ENCODE assay signal across 10 cellular contexts in genomic region chr7:132255898-132256297, GRCh38.
DNase-seq lines count a peak whose midpoint lies in the region; ATAC-seq, FAIRE-seq and TF ChIP-seq lines count a peak whose summit lies in the region.
"Had no signal": no experiment of that assay in that cellular context is flagged by ENCODE, and none has a peak within 500 bp of the region (broad histone marks: within the 10 kb centered on the region; RNA-seq: fewer than 3 reads in every experiment).

No MANE protein-coding gene starts in this region.

- no peaks in the 10 kb centered on the region for H4K20me1 ChIP-seq in hepatocyte (ENCODE audit: insufficient read depth, poor library complexity, severe bottlenecking)

- DNase-seq in BE2C (peak; percentile 56), NCI-H1417 (lab: John Stamatoyannopoulos, UW) (peak in 2 of 3 experiments; percentile 58 to 87), brain pericyte (ENCODE audit: low read depth, low spot score) (peak; percentile 47), hepatocyte (ENCODE audit: low spot score) (peak; percentile 54), SW 1271 (lab: John Stamatoyannopoulos, UW) (no peak), HTR-8/SVneo (ENCODE audit: insufficient read length, low spot score) (no peak)
- DNase-seq in CD4-positive, alpha-beta T cell, result no peak
- DNase-seq: effector CD8-positive, alpha-beta T cell; NCI-H446 treated with DMSO at 0.1 percent for 48 hours had no signal

- POLR2A ChIA-PET in CD4-positive, alpha-beta T cell (lab: Charles Lee), result no interaction called here

- H3K9me3 ChIP-seq in BE2C (no peaks in the 10 kb centered on the region), hepatocyte (ENCODE audit: low read depth) (no peaks in the 10 kb centered on the region)
- H3K9me3 ChIP-seq in CD4-positive, alpha-beta T cell (ENCODE audit: control insufficient read depth, low read length), result no peaks in the 10 kb centered on the region

- ATAC-seq in HG03025 (IDR thresholded peaks at IDR 0.05; ENCODE audit: low FRiP score, unreplicated experiment), result no peak
- ATAC-seq in CD4-positive, alpha-beta T cell (ENCODE audit: poor library complexity), result no peak

- H3K36me3 ChIP-seq in BE2C, result no peaks in the 10 kb centered on the region
- no peaks in the 10 kb centered on the region for H3K36me3 ChIP-seq in hepatocyte (replicated peaks; ENCODE audit: insufficient read depth, low read depth)

- no peaks in the 10 kb centered on the region for H3K4me1 Mint-ChIP-seq in CD4-positive, alpha-beta T cell (ENCODE audit: low read depth)

- no peaks in the 10 kb centered on the region for H3K9me3 Mint-ChIP-seq in CD4-positive, alpha-beta T cell

- no peak for TF ChIP-seq CTCF in BE2C (IDR thresholded peaks at IDR 0.05; ENCODE audit: low read depth, low read length)
- TF ChIP-seq CTCF in hepatocyte (IDR thresholded peaks at IDR 0.05; ENCODE audit: poor library complexity), result no peak
- TF ChIP-seq CTCF in CD4-positive, alpha-beta T cell (IDR thresholded peaks at IDR 0.05), result no peak

- no peak overlapping the region for H3K4me3 Mint-ChIP-seq in CD4-positive, alpha-beta T cell

- H3K27me3 Mint-ChIP-seq in CD4-positive, alpha-beta T cell, result peaks cover 24% of the 10 kb centered on the region

- CTCF ChIA-PET in CD4-positive, alpha-beta T cell (lab: Charles Lee), result no interaction called here

- FAIRE-seq in HTR-8/SVneo (lab: Jason Lieb, UNC), result no peak

- H3K79me2 ChIP-seq in hepatocyte, result no peaks in the 10 kb centered on the region

- intact Hi-C loops in CD4-positive, alpha-beta T cell (cut with DNase I, micrococcal nuclease), result no loop called here

- WGBS in hepatocyte (ENCODE audit: low lambda C conversion rate, missing lambda C conversion rate), result 28% methylated on average over 6 of the region's 6 CpGs

- H3K4me3 ChIP-seq in BE2C (ENCODE audit: low read depth, low read length) (no peak overlapping the region), hepatocyte (no peak overlapping the region)

- no peak overlapping the region for H2AFZ ChIP-seq in hepatocyte

- H3K27ac Mint-ChIP-seq in CD4-positive, alpha-beta T cell, result no peak overlapping the region

- H3K9me2 ChIP-seq in hepatocyte (replicated peaks; ENCODE audit: insufficient read depth), result no peaks in the 10 kb centered on the region

- no peaks in the 10 kb centered on the region for H3K27me3 ChIP-seq in BE2C
- H3K27me3 ChIP-seq in hepatocyte, result no peaks in the 10 kb centered on the region
- no peaks in the 10 kb centered on the region for H3K27me3 ChIP-seq in CD4-positive, alpha-beta T cell (ENCODE audit: control insufficient read depth, insufficient read depth, low read length)

- peaks cover 18% of the 10 kb centered on the region for H3K4me1 ChIP-seq in BE2C
- peaks cover 15% of the 10 kb centered on the region for H3K4me1 ChIP-seq in hepatocyte (ENCODE audit: insufficient read depth)

- H3K4me2 ChIP-seq in hepatocyte, result no peak overlapping the region

- no peak overlapping the region for H3K27ac ChIP-seq in hepatocyte
- H3K27ac ChIP-seq in CD4-positive, alpha-beta T cell (ENCODE audit: low read depth, low read length), result no peak overlapping the region

- H3K36me3 Mint-ChIP-seq in CD4-positive, alpha-beta T cell (ENCODE audit: low read depth), result no peaks in the 10 kb centered on the region

Comparison
In these comparisons a context has a peak if more than half of its experiments do, and no peak if none do; other contexts are left out.
1. DNase-seq: peak in BE2C (single experiment), NCI-H1417 (2 of 3), brain pericyte (single experiment) and hepatocyte (single experiment); none in SW 1271 (0 of 2), CD4-positive, alpha-beta T cell (0 of 10) and HTR-8/SVneo (single experiment).